Comparison of ENCODE assay signal across 17 cellular contexts in genomic region chr9:83456226-83456625, GRCh38.
A peak's percentile ranks its signal among the peaks of the same experiment; 100 is the strongest.
DNase-seq lines count a peak whose midpoint lies in the region; ATAC-seq and TF ChIP-seq lines count a peak whose summit lies in the region.
"Had no signal": no experiment of that assay in that cellular context is flagged by ENCODE, and none has a peak within 500 bp of the region (broad histone marks: within the 10 kb centered on the region; RNA-seq: fewer than 3 reads in every experiment).

No MANE protein-coding gene starts in this region.

- H3K36me3 Mint-ChIP-seq in MCF 10A (ENCODE audit: insufficient read depth, unreplicated experiment) = no peaks in the 10 kb centered on the region

- no peaks in the 10 kb centered on the region for H3K27me3 Mint-ChIP-seq in MCF 10A (ENCODE audit: insufficient read depth, unreplicated experiment)
- H3K27me3 Mint-ChIP-seq: CD8-positive, alpha-beta memory T cell had no signal

- CTCF ChIA-PET in MCF 10A (lab: Yijun Ruan, JAX) = interaction anchor here (0.6 to 1.2 kb wide), 2 partner anchors 34 to 1443 kb away, joined by 3 to 4 read pairs; no protein-coding TSS in a partner anchor

- no peak for ATAC-seq in HG02884 (IDR thresholded peaks at IDR 0.05; ENCODE audit: unreplicated experiment)
- no peak for ATAC-seq in GM18519 (IDR thresholded peaks at IDR 0.05; ENCODE audit: low FRiP score, unreplicated experiment)

- no TSS peak for BruUV-seq in MCF 10A (replicated peaks; lab: Mats Ljungman, UMichigan)

- H3K36me3 ChIP-seq in breast epithelium (no peaks in the 10 kb centered on the region), adipocyte (ENCODE audit: control insufficient read depth, insufficient read depth, low read length, severe bottlenecking) (no peaks in the 10 kb centered on the region)

- no peak overlapping the region for H3K9ac ChIP-seq in adipocyte (ENCODE audit: low read length)

- intact Hi-C loops in MCF 10A (cut with micrococcal nuclease) (no loop called here), breast epithelium (cut with DNase I; ENCODE audit: low total_unique reads) (no loop called here)

- no peaks in the 10 kb centered on the region for H3K4me1 ChIP-seq in breast epithelium
- peaks cover 4% of the 10 kb centered on the region for H3K4me1 ChIP-seq in adipocyte (ENCODE audit: control insufficient read depth, insufficient read depth, low read length)
- H3K4me1 ChIP-seq: Caco-2 had no signal

- H3K27me3 ChIP-seq in breast epithelium = no peaks in the 10 kb centered on the region
- no peaks in the 10 kb centered on the region for H3K27me3 ChIP-seq in adipocyte (replicated peaks; ENCODE audit: control insufficient read depth, insufficient read depth, low read length)

- peak; percentile 8 for DNase-seq in MCF 10A (ENCODE audit: unreplicated experiment)
- DNase-seq in breast epithelium (ENCODE audit: low spot score in 2 of 2) = no peak
- DNase-seq in adipocyte (ENCODE audit: low read depth) = peak; percentile 73
- peak; percentile 25 for DNase-seq in fibroblast of pulmonary artery (ENCODE audit: low read depth)
- DNase-seq in putamen (ENCODE audit: low spot score) = no peak
- no peak for DNase-seq in retina
- DNase-seq: Caco-2; CD8-positive, alpha-beta memory T cell; DND-41; GDM1; GOT3; H9; IMR-90 had no signal

- H3K9me3 Mint-ChIP-seq in MCF 10A (ENCODE audit: unreplicated experiment) = peaks cover 5% of the 10 kb centered on the region

- no peak for TF ChIP-seq CTCF in MCF 10A (IDR thresholded peaks at IDR 0.05; ENCODE audit: unreplicated experiment)
- TF ChIP-seq CTCF in breast epithelium (IDR thresholded peaks at IDR 0.05) = no peak
- TF ChIP-seq CTCF in fibroblast of pulmonary artery (IDR thresholded peaks at IDR 0.05; ENCODE audit: low read length, missing control alignments) = no peak

- no peak overlapping the region for H3K27ac ChIP-seq in breast epithelium
- H3K27ac ChIP-seq: 22Rv1 had no signal

- H3K4me3 ChIP-seq in breast epithelium (no peak overlapping the region), adipocyte (ENCODE audit: low read length) (no peak overlapping the region), fibroblast of pulmonary artery (replicated peaks; ENCODE audit: low read depth, low read length) (no peak overlapping the region)

- no peak overlapping the region for H3K27ac Mint-ChIP-seq in MCF 10A (ENCODE audit: low read depth, unreplicated experiment)
- H3K27ac Mint-ChIP-seq: CD14-positive monocyte; CD8-positive, alpha-beta memory T cell; H9 had no signal

- no peak overlapping the region for H3K4me3 Mint-ChIP-seq in MCF 10A (ENCODE audit: unreplicated experiment)
- H3K4me3 Mint-ChIP-seq: CD14-positive monocyte; CD8-positive, alpha-beta memory T cell; H9 had no signal

- H3K9me3 ChIP-seq in breast epithelium = peaks cover 0 to 5% of the 10 kb centered on the region in 2 donors
- no peaks in the 10 kb centered on the region for H3K9me3 ChIP-seq in adipocyte (ENCODE audit: control insufficient read depth, low read length)
- H3K9me3 ChIP-seq: Caco-2 had no signal

- no peak for TF ChIP-seq POLR2A in breast epithelium (IDR thresholded peaks at IDR 0.05)

- POLR2A ChIA-PET in MCF 10A (lab: Yijun Ruan, JAX) = no interaction called here

- H3K4me1 Mint-ChIP-seq in MCF 10A (ENCODE audit: insufficient read depth, unreplicated experiment) = peaks cover 3% of the 10 kb centered on the region
- H3K4me1 Mint-ChIP-seq: CD8-positive, alpha-beta memory T cell; H9 had no signal

Comparison
In these comparisons a context has a peak if more than half of its experiments do, and no peak if none do; other contexts are left out.
1. DNase-seq: peak in MCF 10A (single experiment), adipocyte (single experiment) and fibroblast of pulmonary artery (single experiment); none in breast epithelium (0 of 2), putamen (single experiment) and retina (single experiment).